In genomic region chr5:132493241-132493640, GRCh38 we compare ENCODE assay signal across 14 cellular contexts. TPM values are rescaled to one million over a fixed set of nuclear protein-coding genes. Genes with fewer than 3 reads are reported as not detected.
DNase-seq lines count a peak whose midpoint lies in the region; ATAC-seq and TF ChIP-seq lines count a peak whose summit lies in the region.
"Had no signal": no experiment of that assay in that cellular context is flagged by ENCODE, and none has a peak within 500 bp of the region (broad histone marks: within the 10 kb centered on the region; RNA-seq: fewer than 3 reads in every experiment).

No MANE protein-coding gene starts in this region.

- no peak for ATAC-seq in natural killer cell treated with Interleukin-12 subunit alpha and Interleukin-12 subunit beta and Interleukin-15 and Interleukin-18, amount 100 ng/mL, for 72 hours
- ATAC-seq in WTC11, result no peak
- ATAC-seq: stimulated activated naive B cell treated with anti-CD40 and anti-IgM and Interleukin-4, amounts not matched to agents 10 μg/mL and 1 μg/mL and 100 μg/mL, for 72 hours had no signal

- TF ChIP-seq CTCF in adrenal gland (IDR thresholded peaks at IDR 0.05), result no peak
- no peak for TF ChIP-seq CTCF in chondrocyte (IDR thresholded peaks at IDR 0.05)
- no peak for TF ChIP-seq CTCF in WTC11 (IDR thresholded peaks at IDR 0.05)

- 68 to 98% (median 93%) methylated on average over 3 to 4 of the region's 4 CpGs for WGBS in adrenal gland, 4 donors

- no peak for TF ChIP-seq POLR2A in adrenal gland (IDR thresholded peaks at IDR 0.05)

- peaks cover 59 to 60% of the 10 kb centered on the region in 2 donors for H3K4me1 Mint-ChIP-seq in natural killer cell treated with Interleukin-12 subunit alpha and Interleukin-12 subunit beta and Interleukin-15 and Interleukin-18, amount 100 ng/mL, for 72 hours (ENCODE audit: low read depth in 2 of 2)
- H3K4me1 Mint-ChIP-seq in chondrocyte (ENCODE audit: low read depth) (peaks cover 51% of the 10 kb centered on the region), WTC11 (peaks cover 34% of the 10 kb centered on the region)

- no peaks in the 10 kb centered on the region for H3K27me3 ChIP-seq in adrenal gland

- POLR2A ChIA-PET in WTC11 (lab: Charles Lee), result no interaction called here

- H3K36me3 ChIP-seq in adrenal gland (replicated peaks in 1 of 2), result no peaks in the 10 kb centered on the region
- H3K36me3 ChIP-seq: cardiac muscle cell, HAP-1 had no signal

- no peaks in the 10 kb centered on the region for H3K27me3 Mint-ChIP-seq in natural killer cell treated with Interleukin-12 subunit alpha and Interleukin-12 subunit beta and Interleukin-15 and Interleukin-18, amount 100 ng/mL, for 72 hours
- H3K27me3 Mint-ChIP-seq in chondrocyte (ENCODE audit: low read depth), result no peaks in the 10 kb centered on the region
- H3K27me3 Mint-ChIP-seq in WTC11 (ENCODE audit: low read depth), result peaks cover 33% of the 10 kb centered on the region
- H3K27me3 Mint-ChIP-seq: stimulated activated naive B cell treated with anti-CD40 and anti-IgM and Interleukin-4, amounts not matched to agents 10 μg/mL and 1 μg/mL and 100 μg/mL, for 72 hours had no signal

- peaks cover 14% of the 10 kb centered on the region for H3K36me3 Mint-ChIP-seq in natural killer cell treated with Interleukin-12 subunit alpha and Interleukin-12 subunit beta and Interleukin-15 and Interleukin-18, amount 100 ng/mL, for 72 hours
- no peaks in the 10 kb centered on the region for H3K36me3 Mint-ChIP-seq in chondrocyte (ENCODE audit: low read depth)
- no peaks in the 10 kb centered on the region for H3K36me3 Mint-ChIP-seq in WTC11

- H3K27ac Mint-ChIP-seq in natural killer cell treated with Interleukin-12 subunit alpha and Interleukin-12 subunit beta and Interleukin-15 and Interleukin-18, amount 100 ng/mL, for 72 hours, result peak overlapping the region; percentile 90 to 100
- H3K27ac Mint-ChIP-seq in chondrocyte (ENCODE audit: unreplicated experiment) (no peak overlapping the region), WTC11 (no peak overlapping the region)

- CTCF ChIA-PET in WTC11 (lab: Charles Lee), result no interaction called here

- no peaks in the 10 kb centered on the region for H3K9me3 ChIP-seq in adrenal gland (replicated peaks in 1 of 3)
- H3K9me3 ChIP-seq: HAP-1 had no signal

- no peaks in the 10 kb centered on the region for H3K9me3 Mint-ChIP-seq in natural killer cell treated with Interleukin-12 subunit alpha and Interleukin-12 subunit beta and Interleukin-15 and Interleukin-18, amount 100 ng/mL, for 72 hours
- H3K9me3 Mint-ChIP-seq in chondrocyte (ENCODE audit: low read depth), result no peaks in the 10 kb centered on the region
- no peaks in the 10 kb centered on the region for H3K9me3 Mint-ChIP-seq in WTC11
- H3K9me3 Mint-ChIP-seq: stimulated activated naive B cell treated with anti-CD40 and anti-IgM and Interleukin-4, amounts not matched to agents 10 μg/mL and 1 μg/mL and 100 μg/mL, for 72 hours had no signal

- H3K4me3 ChIP-seq in adrenal gland, result no peak overlapping the region
- H3K4me3 ChIP-seq: cardiac muscle cell, HAP-1 had no signal

- no peak overlapping the region for H3K27ac ChIP-seq in adrenal gland
- H3K27ac ChIP-seq: C4-2B, cardiac muscle cell had no signal

- peaks cover 18 to 54% of the 10 kb centered on the region in 2 donors for H3K4me1 ChIP-seq in adrenal gland (replicated peaks in 1 of 2)

- DNase-seq in stimulated activated CD4-positive, alpha-beta T cell treated with anti-CD3 and anti-CD28 coated beads, Interleukin-15, amount 100 ng/mL, for 24 hours, result peak; percentile 2
- DNase-seq in stimulated activated CD4-positive, alpha-beta T cell treated with anti-CD3 and anti-CD28 coated beads, Interleukin-12 subunit alpha, Interleukin-12 subunit beta, amount 100 ng/mL, for 4 hours, result no peak
- DNase-seq in adrenal gland, result peak in 4 of 7 donors; percentile 11 to 38 (median 12)
- no peak for DNase-seq in natural killer cell treated with Interleukin-12 subunit alpha and Interleukin-12 subunit beta and Interleukin-15 and Interleukin-18, amount 100 ng/mL, for 72 hours (ENCODE audit: low spot score)
- DNase-seq in chondrocyte (ENCODE audit: low spot score), result no peak
- no peak for DNase-seq in anterior cingulate cortex (lab: John Stamatoyannopoulos, UW)
- DNase-seq in NCI-H510A (lab: John Stamatoyannopoulos, UW), result no peak
- DNase-seq in WTC11 (ENCODE audit: low spot score), result no peak
- DNase-seq: erythroblast; mesendoderm; stimulated activated naive B cell treated with anti-CD40 and anti-IgM and Interleukin-4, amounts not matched to agents 10 μg/mL and 1 μg/mL and 100 μg/mL, for 72 hours had no signal

- peak overlapping the region; percentile 75 for H3K4me3 Mint-ChIP-seq in natural killer cell treated with Interleukin-12 subunit alpha and Interleukin-12 subunit beta and Interleukin-15 and Interleukin-18, amount 100 ng/mL, for 72 hours
- no peak overlapping the region for H3K4me3 Mint-ChIP-seq in chondrocyte (ENCODE audit: unreplicated experiment)
- no peak overlapping the region for H3K4me3 Mint-ChIP-seq in WTC11

- intact Hi-C loops in adrenal gland (cut with DNase I), result loop anchor here in 1 of 2 donors (10.0 kb wide), 1 partner anchor 218 kb away; no protein-coding TSS in a partner anchor

TF ChIP-seq in WTC11, 78 proteins besides CTCF, POLR2A, EP300 and RAD21:
- TF ChIP-seq NFE2L1 (CRISPR knock-in tag; IDR thresholded peaks at IDR 0.05) (no peak), TCF7 (CRISPR knock-in tag; IDR thresholded peaks at IDR 0.05; ENCODE audit: low read depth) (no peak), TEAD1 (CRISPR knock-in tag; IDR thresholded peaks at IDR 0.05) (no peak), ATF1 (CRISPR knock-in tag; IDR thresholded peaks at IDR 0.05) (no peak), IRF2 (CRISPR knock-in tag; IDR thresholded peaks at IDR 0.05; ENCODE audit: borderline replicate concordance, low read depth) (no peak), E2F1 (CRISPR knock-in tag; IDR thresholded peaks at IDR 0.05) (no peak), ATF3 (CRISPR knock-in tag; conservative IDR thresholded peaks at IDR 0.05) (no peak)

RNA-seq across cellular contexts. Expression of gene IRF1, which starts 2.7 kb away (rescaled TPM):
- 100 to 1,000 TPM in 1 of 8 donors, 10 to 100 TPM in 7; 12.0 to 116 (median 25.5) TPM for total RNA-seq in adrenal gland
- 10 to 100 TPM in 2 of 3 donors, 1 to 10 TPM in 1; 9.0 to 20.0 (median 10.7) TPM for polyA plus RNA-seq in adrenal gland
- total RNA-seq in natural killer cell treated with Interleukin-12 subunit alpha and Interleukin-12 subunit beta and Interleukin-15 and Interleukin-18, amount 100 ng/mL, for 72 hours, result 100 to 1,000 TPM; 351 to 512 TPM
- total RNA-seq in chondrocyte, result 10.8 to 17.8 TPM (median 16.3 TPM) in 3 replicates
- 8.8 to 9.8 TPM (median 9.4 TPM) in 3 replicates for total RNA-seq in WTC11 (2021)

RNA-seq across cellular contexts. Expression of gene IL5, which starts 50.1 kb away (rescaled TPM):
- total RNA-seq in adrenal gland (not detected), chondrocyte (not detected in 3 replicates), WTC11 (2021) (not detected in 3 replicates)
- not detected for polyA plus RNA-seq in adrenal gland
- total RNA-seq in natural killer cell treated with Interleukin-12 subunit alpha and Interleukin-12 subunit beta and Interleukin-15 and Interleukin-18, amount 100 ng/mL, for 72 hours, result 1 to 10 TPM; 7.2 to 9.5 TPM
- total RNA-seq: cardiac muscle cell had no signal
- polyA plus RNA-seq: cardiac muscle cell had no signal

Comparison
In these comparisons a context has a peak if more than half of its experiments do, and no peak if none do; other contexts are left out.
1. DNase-seq: peak in stimulated activated CD4-positive, alpha-beta T cell treated with anti-CD3 and anti-CD28 coated beads, Interleukin-15, amount 100 ng/mL, for 24 hours (single experiment) and adrenal gland (4 of 7); none in stimulated activated CD4-positive, alpha-beta T cell treated with anti-CD3 and anti-CD28 coated beads, Interleukin-12 subunit alpha, Interleukin-12 subunit beta, amount 100 ng/mL, for 4 hours (single experiment), natural killer cell treated with Interleukin-12 subunit alpha and Interleukin-12 subunit beta and Interleukin-15 and Interleukin-18, amount 100 ng/mL, for 72 hours (single experiment), chondrocyte (single experiment), anterior cingulate cortex (0 of 58), NCI-H510A (single experiment) and WTC11 (single experiment).
2. H3K27ac Mint-ChIP-seq: peak in natural killer cell treated with Interleukin-12 subunit alpha and Interleukin-12 subunit beta and Interleukin-15 and Interleukin-18, amount 100 ng/mL, for 72 hours (2 of 2); none in chondrocyte (single experiment) and WTC11 (single experiment).